ENCODE assay signal across 13 cellular contexts in genomic region chr11:6475936-6476335, GRCh38. TPM values are rescaled to one million over a fixed set of nuclear protein-coding genes. Genes with fewer than 3 reads are reported as not detected.
DNase-seq lines count a peak whose midpoint lies in the region; ATAC-seq, FAIRE-seq and TF ChIP-seq lines count a peak whose summit lies in the region.
"Had no signal": no experiment of that assay in that cellular context is flagged by ENCODE, and none has a peak within 500 bp of the region (broad histone marks: within the 10 kb centered on the region; RNA-seq: fewer than 3 reads in every experiment).

No MANE protein-coding gene starts in this region.

- intact Hi-C loops in HepG2 (cut with micrococcal nuclease; ENCODE audit: unreplicated experiment), result no loop called here

- no peak for FAIRE-seq in HepG2 (lab: Jason Lieb, UNC)
- FAIRE-seq: D721Med, kidney had no signal

- in situ Hi-C loops in HepG2 (cut with HindIII; ENCODE audit: extremely low pct_ligation_motif_present, low pct_unique_long_range_greater_than_20kb), result no loop called here

- H3K36me3 ChIP-seq in SK-N-MC (ENCODE audit: insufficient read depth, low read length) (peaks cover 34% of the 10 kb centered on the region), HepG2 (replicated peaks in 1 of 2; ENCODE audit: control insufficient read depth in 1 of 2, insufficient read depth in 2 of 2, low read length in 2 of 2) (peaks cover 9 to 25% of the 10 kb centered on the region in 2 experiments)

- H3K79me2 ChIP-seq in HepG2 (ENCODE audit: insufficient read depth, low read length), result peaks cover 15% of the 10 kb centered on the region

- 52% methylated on average over 5 of the region's 5 CpGs for WGBS in HepG2 (ENCODE audit: low lambda C conversion rate)

- TF ChIP-seq RAD21 in HepG2 (CRISPR knock-in tag; IDR thresholded peaks at IDR 0.05), result no peak

- POLR2A ChIA-PET in HepG2 (lab: Yijun Ruan, JAX), result interaction anchor here (1.4 to 2.2 kb wide), 5 partner anchors 9 to 143 kb away, joined by 3 to 13 read pairs (median 4); partner anchors contain the start of gene TPP1

- H3K27me3 ChIP-seq in HepG2 (ENCODE audit: control insufficient read depth in 1 of 2, insufficient read depth in 2 of 2, low read length in 2 of 2), result no peaks in the 10 kb centered on the region; a peak in 2 of 5 replicates
- H3K27me3 ChIP-seq: Peyer's patch had no signal

- no peak overlapping the region for H2AFZ ChIP-seq in HepG2 (ENCODE audit: low read length)
- H2AFZ ChIP-seq: parathyroid adenoma had no signal

- ATAC-seq in HepG2 (peak; percentile 14; the same call in 2 of the 3 replicates), GM21786 (IDR thresholded peaks at IDR 0.05; ENCODE audit: unreplicated experiment) (no peak), HG02759 (IDR thresholded peaks at IDR 0.05; ENCODE audit: unreplicated experiment) (no peak)

- TF ChIP-seq POLR2A in HepG2 (IDR thresholded peaks at IDR 0.05; ENCODE audit: insufficient read depth in 1 of 2, low read depth in 2 of 2, low read length in 2 of 2), result no peak

- H3K4me1 ChIP-seq in HepG2 (ENCODE audit: insufficient read depth, low read length), result peaks cover 52% of the 10 kb centered on the region

- peak overlapping the region; percentile 30; the same call in 1 of the 2 replicates for H3K27ac ChIP-seq in SK-N-MC
- peak overlapping the region; percentile 30 for H3K27ac ChIP-seq in HepG2 (ENCODE audit: extremely low read length, insufficient read depth, low read length)
- H3K27ac ChIP-seq: parathyroid adenoma had no signal

- TF ChIP-seq CTCF in HepG2 (CRISPR knock-in tag; IDR thresholded peaks at IDR 0.05), result peak; percentile 29; the same call in 1 of the 2 replicates

- CTCF ChIA-PET in HepG2 (lab: Yijun Ruan, JAX; ENCODE audit: low intra/inter-chr PET ratio, low total read pairs), result no interaction called here

- no TSS peak for BruUV-seq in HepG2 (replicated peaks; lab: Mats Ljungman, UMichigan)

- DNase-seq in COLO668 (lab: John Stamatoyannopoulos, UW; ENCODE audit: unreplicated experiment), result peak; percentile 77
- DNase-seq in HT-29 (ENCODE audit: low spot score), result peak; percentile 42
- no peak for DNase-seq in SK-N-MC (ENCODE audit: low read depth, low spot score)
- DNase-seq in HepG2 (ENCODE audit: low spot score), result peak; percentile 41
- DNase-seq in DMS114 treated with DMSO at 0.1 percent for 48 hours (lab: John Stamatoyannopoulos, UW; ENCODE audit: unreplicated experiment), result no peak
- DNase-seq in stimulated activated CD8-positive, alpha-beta memory T cell treated with anti-CD3 and anti-CD28 coated beads, Interleukin-4, amount 100 ng/mL, for 48 hours, result no peak
- DNase-seq: kidney, NCI-H1105 treated with DMSO at 0.1 percent for 48 hours, Peyer's patch had no signal

- no peak for TF ChIP-seq EP300 in HepG2 (IDR thresholded peaks at IDR 0.05; ENCODE audit: low read depth in 2 of 2, low read length in 2 of 2)
- TF ChIP-seq EP300 in HepG2 (CRISPR knock-in tag; IDR thresholded peaks at IDR 0.05; ENCODE audit: borderline replicate concordance), result no peak

- no peak overlapping the region for H3K4me2 ChIP-seq in HepG2 (ENCODE audit: low read depth, low read length)

- H3K4me3 ChIP-seq in SK-N-MC (no peak overlapping the region), HepG2 (replicated peaks in 1 of 3; ENCODE audit: insufficient read depth in 1 of 3, low read depth in 2 of 3, low read length in 3 of 3) (no peak overlapping the region)
- H3K4me3 ChIP-seq: Peyer's patch had no signal

- H4K20me1 ChIP-seq in HepG2 (ENCODE audit: insufficient read depth, low read length), result no peaks in the 10 kb centered on the region; the same call in 1 of the 2 replicates

- H3K9me3 ChIP-seq in SK-N-MC (ENCODE audit: low read depth, low read length), result no peaks in the 10 kb centered on the region
- H3K9me3 ChIP-seq in HepG2 (ENCODE audit: low read length), result no peaks in the 10 kb centered on the region
- H3K9me3 ChIP-seq: Peyer's patch had no signal

- no peak overlapping the region for H3K9ac ChIP-seq in SK-N-MC (ENCODE audit: insufficient read length)
- no peak overlapping the region for H3K9ac ChIP-seq in HepG2 (ENCODE audit: insufficient read depth, low read depth, low read length)
- H3K9ac ChIP-seq: parathyroid adenoma had no signal

RNA-seq across cellular contexts. Expression of gene TRIM3, which starts 2.2 kb away (rescaled TPM):
- 34.5 and 37.9 TPM in 2 replicates for total RNA-seq in HT-29 (2014; rRNA removed; shearing (Covaris generic))
- 2.8 and 6.3 TPM in 2 replicates for total RNA-seq in HepG2 (2016; rRNA removed; fragmentation: Illumina TruSeq; extraction: Trizol)
- 0.40 and 0.79 TPM in 2 replicates for total RNA-seq in HepG2 (2016; cell fraction: cytosol; rRNA removed; fragmentation: Illumina TruSeq; extraction: Trizol; ENCODE audit: low read depth)
- 2.4 and 5.9 TPM in 2 replicates for total RNA-seq in HepG2 (2016; cell fraction: insoluble cytoplasmic fraction; rRNA removed; fragmentation: Illumina TruSeq; extraction: Trizol)
- total RNA-seq in HepG2 (2016; cell fraction: membrane; rRNA removed; fragmentation: Illumina TruSeq; extraction: Trizol), result 1.2 and 1.5 TPM in 2 replicates
- 9.6 and 9.9 TPM in 2 replicates for total RNA-seq in HepG2 (2016; cell fraction: nucleus; rRNA removed; fragmentation: Illumina TruSeq; extraction: Trizol)
- 3.6 and 4.9 TPM in 2 replicates for polyA plus RNA-seq in HepG2 (2011; rRNA removed)
- 1.5 and 2.1 TPM in 2 replicates for polyA plus RNA-seq in HepG2 (2011; cell fraction: cytosol; rRNA removed)
- polyA plus RNA-seq in HepG2 (2011; cell fraction: nucleus; rRNA removed), result 25.2 and 26.5 TPM in 2 replicates
- polyA plus RNA-seq in HepG2 (2012), result 2.3 and 2.8 TPM in 2 replicates
- 0.49 and 0.53 TPM in 2 replicates for polyA plus RNA-seq in HepG2 (2016; cell fraction: cytosol; fragmentation: Illumina TruSeq; extraction: Trizol; ENCODE audit: low read depth)
- 1.6 and 2.7 TPM in 2 replicates for polyA plus RNA-seq in HepG2 (2016; cell fraction: insoluble cytoplasmic fraction; fragmentation: Illumina TruSeq; extraction: Trizol; ENCODE audit: low read depth)
- polyA plus RNA-seq in HepG2 (2016; cell fraction: membrane; fragmentation: Illumina TruSeq; extraction: Trizol; ENCODE audit: low read depth), result 0.80 and 1.3 TPM in 2 replicates
- polyA plus RNA-seq in HepG2 (2016; cell fraction: nucleus; fragmentation: Illumina TruSeq; extraction: Trizol; ENCODE audit: insufficient read depth, low read depth), result 25.5 and 27.0 TPM in 2 replicates
- polyA minus RNA-seq in HepG2 (2011; rRNA and poly(A)+ RNA removed; ENCODE audit: low replicate concordance), result 5.6 and 9.8 TPM in 2 replicates
- polyA minus RNA-seq in HepG2 (2011; cell fraction: cytosol; rRNA and poly(A)+ RNA removed), result 1.6 and 3.3 TPM in 2 replicates
- polyA minus RNA-seq in HepG2 (2011; cell fraction: nucleus; rRNA and poly(A)+ RNA removed), result 6.6 and 8.3 TPM in 2 replicates

RNA-seq across cellular contexts. Expression of gene ARFIP2, which starts 5.2 kb away (rescaled TPM):
- total RNA-seq in HT-29 (2014; rRNA removed; shearing (Covaris generic)), result 131 and 140 TPM in 2 replicates
- total RNA-seq in HepG2 (2016; rRNA removed; fragmentation: Illumina TruSeq; extraction: Trizol), result 58.9 and 60.2 TPM in 2 replicates
- total RNA-seq in HepG2 (2016; cell fraction: cytosol; rRNA removed; fragmentation: Illumina TruSeq; extraction: Trizol; ENCODE audit: low read depth), result 17.5 and 22.7 TPM in 2 replicates
- total RNA-seq in HepG2 (2016; cell fraction: insoluble cytoplasmic fraction; rRNA removed; fragmentation: Illumina TruSeq; extraction: Trizol), result 61.0 and 64.1 TPM in 2 replicates
- total RNA-seq in HepG2 (2016; cell fraction: membrane; rRNA removed; fragmentation: Illumina TruSeq; extraction: Trizol), result 47.3 and 49.4 TPM in 2 replicates
- 42.8 and 48.3 TPM in 2 replicates for total RNA-seq in HepG2 (2016; cell fraction: nucleus; rRNA removed; fragmentation: Illumina TruSeq; extraction: Trizol)
- polyA plus RNA-seq in HepG2 (2011; rRNA removed), result 56.6 TPM in 2 replicates
- polyA plus RNA-seq in HepG2 (2011; cell fraction: cytosol; rRNA removed), result 46.2 and 52.7 TPM in 2 replicates
- 94.3 and 111 TPM in 2 replicates for polyA plus RNA-seq in HepG2 (2011; cell fraction: nucleus; rRNA removed)
- polyA plus RNA-seq in HepG2 (2012), result 27.4 and 32.7 TPM in 2 replicates
- 19.3 and 24.9 TPM in 2 replicates for polyA plus RNA-seq in HepG2 (2016; cell fraction: cytosol; fragmentation: Illumina TruSeq; extraction: Trizol; ENCODE audit: low read depth)
- polyA plus RNA-seq in HepG2 (2016; cell fraction: insoluble cytoplasmic fraction; fragmentation: Illumina TruSeq; extraction: Trizol; ENCODE audit: low read depth), result 64.8 and 65.3 TPM in 2 replicates
- polyA plus RNA-seq in HepG2 (2016; cell fraction: membrane; fragmentation: Illumina TruSeq; extraction: Trizol; ENCODE audit: low read depth), result 38.0 and 38.5 TPM in 2 replicates
- polyA plus RNA-seq in HepG2 (2016; cell fraction: nucleus; fragmentation: Illumina TruSeq; extraction: Trizol; ENCODE audit: insufficient read depth, low read depth), result 93.4 and 95.4 TPM in 2 replicates
- polyA minus RNA-seq in HepG2 (2011; rRNA and poly(A)+ RNA removed; ENCODE audit: low replicate concordance), result 40.2 and 91.9 TPM in 2 replicates
- 13.5 and 13.6 TPM in 2 replicates for polyA minus RNA-seq in HepG2 (2011; cell fraction: cytosol; rRNA and poly(A)+ RNA removed)
- 52.7 and 55.4 TPM in 2 replicates for polyA minus RNA-seq in HepG2 (2011; cell fraction: nucleus; rRNA and poly(A)+ RNA removed)

RNA-seq across cellular contexts. Expression of gene TIMM10B, which starts 5.4 kb away (rescaled TPM):
- 47.1 and 48.0 TPM in 2 replicates for total RNA-seq in HT-29 (2014; rRNA removed; shearing (Covaris generic))
- total RNA-seq in HepG2 (2016; rRNA removed; fragmentation: Illumina TruSeq; extraction: Trizol), result 39.5 and 60.1 TPM in 2 replicates
- total RNA-seq in HepG2 (2016; cell fraction: cytosol; rRNA removed; fragmentation: Illumina TruSeq; extraction: Trizol; ENCODE audit: low read depth), result 10.8 and 13.1 TPM in 2 replicates
- total RNA-seq in HepG2 (2016; cell fraction: insoluble cytoplasmic fraction; rRNA removed; fragmentation: Illumina TruSeq; extraction: Trizol), result 43.3 and 66.3 TPM in 2 replicates
- 26.2 and 32.5 TPM in 2 replicates for total RNA-seq in HepG2 (2016; cell fraction: membrane; rRNA removed; fragmentation: Illumina TruSeq; extraction: Trizol)
- total RNA-seq in HepG2 (2016; cell fraction: nucleus; rRNA removed; fragmentation: Illumina TruSeq; extraction: Trizol), result 41.4 and 43.0 TPM in 2 replicates
- 34.9 and 38.5 TPM in 2 replicates for polyA plus RNA-seq in HepG2 (2011; rRNA removed)
- polyA plus RNA-seq in HepG2 (2011; cell fraction: cytosol; rRNA removed), result 34.0 and 35.1 TPM in 2 replicates
- polyA plus RNA-seq in HepG2 (2011; cell fraction: nucleus; rRNA removed), result 67.7 and 87.1 TPM in 2 replicates
- 20.8 and 27.0 TPM in 2 replicates for polyA plus RNA-seq in HepG2 (2012)
- 11.9 and 14.7 TPM in 2 replicates for polyA plus RNA-seq in HepG2 (2016; cell fraction: cytosol; fragmentation: Illumina TruSeq; extraction: Trizol; ENCODE audit: low read depth)
- 45.0 and 46.2 TPM in 2 replicates for polyA plus RNA-seq in HepG2 (2016; cell fraction: insoluble cytoplasmic fraction; fragmentation: Illumina TruSeq; extraction: Trizol; ENCODE audit: low read depth)
- polyA plus RNA-seq in HepG2 (2016; cell fraction: membrane; fragmentation: Illumina TruSeq; extraction: Trizol; ENCODE audit: low read depth), result 19.4 and 23.0 TPM in 2 replicates
- 39.7 and 43.3 TPM in 2 replicates for polyA plus RNA-seq in HepG2 (2016; cell fraction: nucleus; fragmentation: Illumina TruSeq; extraction: Trizol; ENCODE audit: insufficient read depth, low read depth)
- 42.9 and 55.1 TPM in 2 replicates for polyA minus RNA-seq in HepG2 (2011; rRNA and poly(A)+ RNA removed; ENCODE audit: low replicate concordance)
- polyA minus RNA-seq in HepG2 (2011; cell fraction: cytosol; rRNA and poly(A)+ RNA removed), result 12.4 and 20.8 TPM in 2 replicates
- 102 and 116 TPM in 2 replicates for polyA minus RNA-seq in HepG2 (2011; cell fraction: nucleus; rRNA and poly(A)+ RNA removed)

RNA-seq across cellular contexts. Expression of gene DNHD1, which starts 21.1 kb away (rescaled TPM):
- total RNA-seq in HT-29 (2014; rRNA removed; shearing (Covaris generic)), result 4.5 and 8.8 TPM in 2 replicates
- total RNA-seq in HepG2 (2016; rRNA removed; fragmentation: Illumina TruSeq; extraction: Trizol), result 0.94 and 2.7 TPM in 2 replicates
- total RNA-seq in HepG2 (2016; cell fraction: cytosol; rRNA removed; fragmentation: Illumina TruSeq; extraction: Trizol; ENCODE audit: low read depth), result 1.3 and 1.6 TPM in 2 replicates
- total RNA-seq in HepG2 (2016; cell fraction: insoluble cytoplasmic fraction; rRNA removed; fragmentation: Illumina TruSeq; extraction: Trizol), result 1.0 and 2.6 TPM in 2 replicates
- 1.00 and 1.2 TPM in 2 replicates for total RNA-seq in HepG2 (2016; cell fraction: membrane; rRNA removed; fragmentation: Illumina TruSeq; extraction: Trizol)
- 8.5 and 9.6 TPM in 2 replicates for total RNA-seq in HepG2 (2016; cell fraction: nucleus; rRNA removed; fragmentation: Illumina TruSeq; extraction: Trizol)
- polyA plus RNA-seq in HepG2 (2011; rRNA removed), result 9.3 and 13.3 TPM in 2 replicates
- 2.1 TPM in 2 replicates for polyA plus RNA-seq in HepG2 (2011; cell fraction: cytosol; rRNA removed)
- polyA plus RNA-seq in HepG2 (2011; cell fraction: nucleus; rRNA removed), result 76.4 and 80.1 TPM in 2 replicates
- 11.0 and 17.0 TPM in 2 replicates for polyA plus RNA-seq in HepG2 (2012)
- polyA plus RNA-seq in HepG2 (2016; cell fraction: cytosol; fragmentation: Illumina TruSeq; extraction: Trizol; ENCODE audit: low read depth), result 0.09 and 0.20 TPM in 2 replicates
- polyA plus RNA-seq in HepG2 (2016; cell fraction: insoluble cytoplasmic fraction; fragmentation: Illumina TruSeq; extraction: Trizol; ENCODE audit: low read depth), result 0.91 and 1.1 TPM in 2 replicates
- polyA plus RNA-seq in HepG2 (2016; cell fraction: membrane; fragmentation: Illumina TruSeq; extraction: Trizol; ENCODE audit: low read depth), result 0.16 and 0.22 TPM in 2 replicates
- 14.1 and 16.8 TPM in 2 replicates for polyA plus RNA-seq in HepG2 (2016; cell fraction: nucleus; fragmentation: Illumina TruSeq; extraction: Trizol; ENCODE audit: insufficient read depth, low read depth)
- polyA minus RNA-seq in HepG2 (2011; rRNA and poly(A)+ RNA removed; ENCODE audit: low replicate concordance), result 57.3 and 64.0 TPM in 2 replicates
- 2.5 and 3.1 TPM in 2 replicates for polyA minus RNA-seq in HepG2 (2011; cell fraction: cytosol; rRNA and poly(A)+ RNA removed)
- 48.5 and 56.7 TPM in 2 replicates for polyA minus RNA-seq in HepG2 (2011; cell fraction: nucleus; rRNA and poly(A)+ RNA removed)

RNA-seq across cellular contexts. Expression of gene HPX, which starts 35.1 kb away (rescaled TPM):
- total RNA-seq in HT-29 (2014; rRNA removed; shearing (Covaris generic)), result 0.25 TPM in 1 of 2 replicates, not detected in the other
- 29.6 and 57.4 TPM in 2 replicates for total RNA-seq in HepG2 (2016; rRNA removed; fragmentation: Illumina TruSeq; extraction: Trizol)
- 7.4 and 9.1 TPM in 2 replicates for total RNA-seq in HepG2 (2016; cell fraction: cytosol; rRNA removed; fragmentation: Illumina TruSeq; extraction: Trizol; ENCODE audit: low read depth)
- 28.5 and 59.2 TPM in 2 replicates for total RNA-seq in HepG2 (2016; cell fraction: insoluble cytoplasmic fraction; rRNA removed; fragmentation: Illumina TruSeq; extraction: Trizol)
- 9.6 and 11.3 TPM in 2 replicates for total RNA-seq in HepG2 (2016; cell fraction: membrane; rRNA removed; fragmentation: Illumina TruSeq; extraction: Trizol)
- total RNA-seq in HepG2 (2016; cell fraction: nucleus; rRNA removed; fragmentation: Illumina TruSeq; extraction: Trizol), result 60.0 and 62.1 TPM in 2 replicates
- 6.2 and 9.2 TPM in 2 replicates for polyA plus RNA-seq in HepG2 (2011; rRNA removed)
- polyA plus RNA-seq in HepG2 (2011; cell fraction: cytosol; rRNA removed), result 7.9 and 10.5 TPM in 2 replicates
- 6.2 and 6.6 TPM in 2 replicates for polyA plus RNA-seq in HepG2 (2011; cell fraction: nucleus; rRNA removed)
- polyA plus RNA-seq in HepG2 (2012), result 1.3 and 1.4 TPM in 2 replicates
- 6.7 and 7.9 TPM in 2 replicates for polyA plus RNA-seq in HepG2 (2016; cell fraction: cytosol; fragmentation: Illumina TruSeq; extraction: Trizol; ENCODE audit: low read depth)
- polyA plus RNA-seq in HepG2 (2016; cell fraction: insoluble cytoplasmic fraction; fragmentation: Illumina TruSeq; extraction: Trizol; ENCODE audit: low read depth), result 28.3 and 32.1 TPM in 2 replicates
- 8.6 and 17.5 TPM in 2 replicates for polyA plus RNA-seq in HepG2 (2016; cell fraction: membrane; fragmentation: Illumina TruSeq; extraction: Trizol; ENCODE audit: low read depth)
- polyA plus RNA-seq in HepG2 (2016; cell fraction: nucleus; fragmentation: Illumina TruSeq; extraction: Trizol; ENCODE audit: insufficient read depth, low read depth), result 86.2 and 88.6 TPM in 2 replicates
- 0.26 and 20.4 TPM in 2 replicates for polyA minus RNA-seq in HepG2 (2011; rRNA and poly(A)+ RNA removed; ENCODE audit: low replicate concordance)
- 3.1 and 4.2 TPM in 2 replicates for polyA minus RNA-seq in HepG2 (2011; cell fraction: cytosol; rRNA and poly(A)+ RNA removed)
- polyA minus RNA-seq in HepG2 (2011; cell fraction: nucleus; rRNA and poly(A)+ RNA removed), result 4.1 and 4.5 TPM in 2 replicates

Comparison
In these comparisons a context has a peak if more than half of its experiments do, and no peak if none do; other contexts are left out.
1. DNase-seq: peak in COLO668 (single experiment), HT-29 (single experiment) and HepG2 (single experiment); none in SK-N-MC (single experiment), DMS114 treated with DMSO at 0.1 percent for 48 hours (single experiment) and stimulated activated CD8-positive, alpha-beta memory T cell treated with anti-CD3 and anti-CD28 coated beads, Interleukin-4, amount 100 ng/mL, for 48 hours (single experiment).